Comparison of ENCODE assay signal across 12 cellular contexts in genomic region chr18:2897448-2898052, GRCh38. TPM values are rescaled to one million over a fixed set of nuclear protein-coding genes. Genes with fewer than 3 reads are reported as not detected.
DNase-seq lines count a peak whose midpoint lies in the region; ATAC-seq, FAIRE-seq and TF ChIP-seq lines count a peak whose summit lies in the region.
"Had no signal": no experiment of that assay in that cellular context is flagged by ENCODE, and none has a peak within 500 bp of the region (broad histone marks: within the 10 kb centered on the region; RNA-seq: fewer than 3 reads in every experiment).

No MANE protein-coding gene starts in this region.

- H3K4me1 ChIP-seq in K562 (replicated peaks in 1 of 2; ENCODE audit: control insufficient read depth in 2 of 2, insufficient read depth in 2 of 2, low read length in 2 of 2), result peaks cover 20 to 32% of the 10 kb centered on the region in 2 experiments; a peak in 4 of 5 replicates
- H3K4me1 ChIP-seq in neural progenitor cell, result peaks cover 25% of the 10 kb centered on the region
- H3K4me1 ChIP-seq: Peyer's patch had no signal

- 71% methylated on average over 9 of the region's 9 CpGs for WGBS in K562 (ENCODE audit: insufficient coverage, low coverage, missing lambda C conversion rate)

- DNase-seq in CD14-positive monocyte (ENCODE audit: low spot score) (no peak), HL-60 (ENCODE audit: low read depth in 1 of 2, low spot score in 1 of 2) (no peak), K562 (ENCODE audit: extremely low read depth in 1 of 4, low spot score in 3 of 4) (no peak), neural progenitor cell (ENCODE audit: low spot score) (no peak), GM13977 (ENCODE audit: low spot score) (no peak), AG20443 (ENCODE audit: low spot score) (no peak)
- DNase-seq: NCI-H1048, NCI-H1694, NCI-H345, Peyer's patch, SHP77 treated with DMSO at 0.1 percent for 48 hours had no signal

- H3K79me2 ChIP-seq in K562 (ENCODE audit: control insufficient read depth, insufficient read depth, low read length) (no peaks in the 10 kb centered on the region), neural progenitor cell (ENCODE audit: low read depth) (no peaks in the 10 kb centered on the region)

- POLR2A ChIA-PET in K562 (lab: Yijun Ruan, JAX), result interaction anchor here (1.1 to 1.3 kb wide), 2 partner anchors 31 to 350 kb away, joined by 3 read pairs; partner anchors contain the start of gene MYL12A

- TF ChIP-seq EP300 in K562 (IDR thresholded peaks at IDR 0.05; ENCODE audit: low read length), result no peak

- no peaks in the 10 kb centered on the region for H3K9me1 ChIP-seq in K562 (ENCODE audit: control insufficient read depth, insufficient read depth, low read length)

- H3K4me1 Mint-ChIP-seq in CD14-positive monocyte, result peaks cover 35% of the 10 kb centered on the region
- H3K4me1 Mint-ChIP-seq in neural progenitor cell, result peaks cover 59% of the 10 kb centered on the region

- no TSS peak for BruUV-seq in K562 (replicated peaks; lab: Mats Ljungman, UMichigan)

- no peak for TF ChIP-seq CTCF in CD14-positive monocyte (IDR thresholded peaks at IDR 0.05)
- no peak for TF ChIP-seq CTCF in HL-60 (IDR thresholded peaks at IDR 0.05; ENCODE audit: insufficient read depth, low read length)
- no peak for TF ChIP-seq CTCF in K562 (IDR thresholded peaks at IDR 0.05 in 2 of 3, conservative IDR thresholded peaks at IDR 0.05 in 1 of 3; ENCODE audit: insufficient read depth in 2 of 3, low read depth in 1 of 3, low read length in 3 of 3)
- TF ChIP-seq CTCF in neural progenitor cell (IDR thresholded peaks at IDR 0.05), result no peak
- no peak for TF ChIP-seq CTCF in GM13977 (IDR thresholded peaks at IDR 0.05; ENCODE audit: extremely low read depth, insufficient read depth, missing control alignments)

- CTCF ChIA-PET in K562 (lab: Yijun Ruan, JAX; ENCODE audit: low intra/inter-chr PET ratio), result no interaction called here

- in situ Hi-C loops in K562 (cut with MboI), result no loop called here
- in situ Hi-C loops in GM13977 (cut with MboI; ENCODE audit: low pct_unique_long_range_greater_than_20kb, low sequenced_read_pairs, unreplicated experiment), result no loop called here

- ATAC-seq in K562 (no peak), HG03159 (IDR thresholded peaks at IDR 0.05; ENCODE audit: unreplicated experiment) (no peak)

- no peak for TF ChIP-seq RAD21 in K562 (CRISPR knock-in tag; conservative IDR thresholded peaks at IDR 0.05 in 1 of 2, IDR thresholded peaks at IDR 0.05 in 1 of 2)

- H3K27ac Mint-ChIP-seq in CD14-positive monocyte (peak overlapping the region; percentile 67 to 90 (median 74)), neural progenitor cell (peak overlapping the region; percentile 91)

- peaks cover 51 to 88% of the 10 kb centered on the region in 2 donors for H3K36me3 Mint-ChIP-seq in CD14-positive monocyte
- H3K36me3 Mint-ChIP-seq in neural progenitor cell, result peaks cover 3% of the 10 kb centered on the region

- H3K4me2 ChIP-seq in K562 (ENCODE audit: insufficient read depth, low read length) (no peak overlapping the region), neural progenitor cell (no peak overlapping the region)

- H4K20me1 ChIP-seq in K562 (replicated peaks; ENCODE audit: control insufficient read depth, insufficient read depth, low read length), result peaks cover 8% of the 10 kb centered on the region; the same call in 1 of the 2 replicates
- H4K20me1 ChIP-seq in neural progenitor cell (ENCODE audit: low read depth), result no peaks in the 10 kb centered on the region

- H3K4me3 Mint-ChIP-seq in CD14-positive monocyte, result peak overlapping the region in 1 of 2 donors; percentile 30
- peak overlapping the region; percentile 16 for H3K4me3 Mint-ChIP-seq in neural progenitor cell

- no peak for FAIRE-seq in K562 (lab: Jason Lieb, UNC)

- peaks cover 22% of the 10 kb centered on the region for H3F3A ChIP-seq in neural progenitor cell (ENCODE audit: low read depth)

- no peak overlapping the region for H2AFZ ChIP-seq in K562 (ENCODE audit: low read depth, low read length)
- no peak overlapping the region for H2AFZ ChIP-seq in neural progenitor cell (replicated peaks)

- no peaks in the 10 kb centered on the region for H3K27me3 Mint-ChIP-seq in CD14-positive monocyte (ENCODE audit: low read depth in 3 of 3)
- H3K27me3 Mint-ChIP-seq in neural progenitor cell (ENCODE audit: insufficient read depth, low read depth), result peaks cover 4% of the 10 kb centered on the region

- TF ChIP-seq POLR2A in K562 (conservative IDR thresholded peaks at IDR 0.05), result no peak

- H3K4me3 ChIP-seq in HL-60 (replicated peaks; ENCODE audit: insufficient read depth, low read length) (no peak overlapping the region), K562 (no peak overlapping the region), neural progenitor cell (no peak overlapping the region)
- H3K4me3 ChIP-seq: Peyer's patch had no signal

- H3K9me3 ChIP-seq in K562 (replicated peaks; ENCODE audit: control insufficient read depth, insufficient read depth, low read depth, low read length) (no peaks in the 10 kb centered on the region), neural progenitor cell (ENCODE audit: low read depth) (no peaks in the 10 kb centered on the region)
- H3K9me3 ChIP-seq: Peyer's patch had no signal

- no peaks in the 10 kb centered on the region for H3K27me3 ChIP-seq in HL-60 (ENCODE audit: insufficient read depth, poor library complexity, severe bottlenecking)
- H3K27me3 ChIP-seq in K562 (ENCODE audit: control insufficient read depth in 2 of 2, insufficient read depth in 2 of 2, low read length in 2 of 2), result peaks cover 0 to 10% of the 10 kb centered on the region in 2 experiments; a peak in 1 of 5 replicates
- no peaks in the 10 kb centered on the region for H3K27me3 ChIP-seq in neural progenitor cell
- H3K27me3 ChIP-seq: Peyer's patch had no signal

- H3K9me3 Mint-ChIP-seq in CD14-positive monocyte (peaks cover 0 to 2% (median 0%) of the 10 kb centered on the region in 7 donors), neural progenitor cell (peaks cover 4% of the 10 kb centered on the region)

- no peaks in the 10 kb centered on the region for H3K36me3 ChIP-seq in K562 (ENCODE audit: control insufficient read depth, insufficient read depth, low read length)
- H3K36me3 ChIP-seq in neural progenitor cell, result no peaks in the 10 kb centered on the region
- H3K36me3 ChIP-seq: Peyer's patch had no signal

- intact Hi-C loops in CD14-positive monocyte (cut with micrococcal nuclease), result loop anchor here in 1 of 2 donors (5.0 kb wide), 1 partner anchor 50 kb away; the partner anchor contains the start of gene EMILIN2
- intact Hi-C loops in K562 (cut with micrococcal nuclease), result no loop called here

- H3K9ac ChIP-seq in K562 (ENCODE audit: insufficient read depth in 1 of 2, low read depth in 2 of 2, low read length in 2 of 2), result no peak overlapping the region
- no peak overlapping the region for H3K9ac ChIP-seq in neural progenitor cell

- H3K27ac ChIP-seq in HL-60 (replicated peaks) (peak overlapping the region; percentile 48; the same call in 1 of the 2 replicates), K562 (ENCODE audit: extremely low read depth, low read depth, low read length) (no peak overlapping the region), neural progenitor cell (no peak overlapping the region)
- H3K27ac ChIP-seq: Peyer's patch had no signal

TF ChIP-seq in K562, 482 proteins besides CTCF, POLR2A, EP300 and RAD21 (continues in another document):
- TF ChIP-seq U2AF1 (optimal IDR thresholded peaks at IDR 0.05; ENCODE audit: low read depth, low read length), result no peak
- TF ChIP-seq CBFA2T3 (IDR thresholded peaks at IDR 0.05), result no peak
- TF ChIP-seq ARID3A (IDR thresholded peaks at IDR 0.05; ENCODE audit: borderline replicate concordance, low read depth, low read length), result no peak
- no peak for TF ChIP-seq ZKSCAN8 (CRISPR knock-in tag; IDR thresholded peaks at IDR 0.05)

RNA-seq across cellular contexts. Expression of gene EMILIN2, which starts 50.7 kb away (rescaled TPM):
- 10 to 100 TPM; 30.5 to 33.8 TPM for polyA plus RNA-seq in CD14-positive monocyte
- total RNA-seq in K562 (2011; cell fraction: chromatin; rRNA removed; ENCODE audit: low replicate concordance), result 0.76 and 1.1 TPM in 2 replicates
- total RNA-seq in K562 (2011; cell fraction: nucleolus; rRNA removed), result 0.79 and 0.83 TPM in 2 replicates
- 0.69 and 0.88 TPM in 2 replicates for total RNA-seq in K562 (2011; cell fraction: nucleoplasm; rRNA removed)
- 0.32 and 0.37 TPM in 2 replicates for total RNA-seq in K562 (2014; rRNA removed)
- total RNA-seq in K562 (2014; rRNA removed; fragmentation: Illumina TruSeq; extraction: Trizol), result 0.11 and 0.16 TPM in 2 replicates
- 0.07 and 0.11 TPM in 2 replicates for total RNA-seq in K562 (2015; rRNA removed; fragmentation: Illumina TruSeq; extraction: Trizol)
- 0.34 and 0.40 TPM in 2 replicates for total RNA-seq in K562 (2021)
- polyA plus RNA-seq in K562 (2011; rRNA removed), result 0.25 and 0.35 TPM in 2 replicates
- 0.44 and 0.69 TPM in 2 replicates for polyA plus RNA-seq in K562 (2011; cell fraction: cytosol; rRNA removed)
- 0.43 and 0.48 TPM in 2 replicates for polyA plus RNA-seq in K562 (2011; cell fraction: nucleus; rRNA removed)
- 0.21 and 0.26 TPM in 2 replicates for polyA plus RNA-seq in K562 (2012)
- 0.19 and 0.24 TPM in 2 replicates for polyA plus RNA-seq in K562 (2014; fragmentation: Illumina TruSeq; extraction: Trizol)
- polyA plus RNA-seq in K562 (2014; fragmentation: Nextera tagmentation; extraction: Ambion mirVana), result under 1 TPM; 0.01 to 0.03 TPM
- polyA plus RNA-seq in K562 (2014; rRNA removed), result 0.20 and 0.40 TPM in 2 replicates
- 0.63 and 1.0 TPM in 2 replicates for polyA minus RNA-seq in K562 (2011; rRNA and poly(A)+ RNA removed)
- polyA minus RNA-seq in K562 (2011; cell fraction: cytosol; rRNA and poly(A)+ RNA removed), result 0.38 and 0.91 TPM in 2 replicates
- 0.13 and 0.78 TPM in 2 replicates for polyA minus RNA-seq in K562 (2011; cell fraction: nucleus; rRNA and poly(A)+ RNA removed)
- 2.2 and 10.7 TPM in 2 replicates for total RNA-seq in neural progenitor cell (ENCODE audit: low replicate concordance)
